9 cellular contexts compared by ENCODE assay signal in genomic region chr5:956941-957729, GRCh38.
DNase-seq lines count a peak whose midpoint lies in the region; ATAC-seq and TF ChIP-seq lines count a peak whose summit lies in the region.
"Had no signal": no experiment of that assay in that cellular context is flagged by ENCODE, and none has a peak within 500 bp of the region (broad histone marks: within the 10 kb centered on the region; RNA-seq: fewer than 3 reads in every experiment).

No MANE protein-coding gene starts in this region.

- TF ChIP-seq CTCF in AG10803 (conservative IDR thresholded peaks at IDR 0.05; ENCODE audit: low read length) = peak; percentile 54

- no peak overlapping the region for H3K27ac ChIP-seq in substantia nigra (ENCODE audit: low read depth, low read length, poor library complexity, severe bottlenecking)
- H3K27ac ChIP-seq: neutrophil had no signal

- DNase-seq in AG10803 (ENCODE audit: low read depth) (peak; percentile 94), fibroblast of the conjunctiva (ENCODE audit: low read depth) (peak; percentile 12), retina (peak; percentile 75), substantia nigra (lab: John Stamatoyannopoulos, UW) (no peak)
- DNase-seq in activated CD4-positive, CD25-positive, alpha-beta regulatory T cell treated with anti-CD3 and anti-CD28 coated beads, Interleukin-2, amount 50 U/mL, for 72 hours = peak; percentile 55

- H3K4me3 ChIP-seq in AG10803 (ENCODE audit: low read length) = no peak overlapping the region; the same call in 1 of the 2 replicates

- ATAC-seq in GM19035 (IDR thresholded peaks at IDR 0.05; ENCODE audit: unreplicated experiment) = peak; percentile 65
- peak; percentile 68 for ATAC-seq in HG03342 (IDR thresholded peaks at IDR 0.05; ENCODE audit: unreplicated experiment)
- no peak for ATAC-seq in GM19328 (IDR thresholded peaks at IDR 0.05; ENCODE audit: unreplicated experiment)

Comparison
In these comparisons a context has a peak if more than half of its experiments do, and no peak if none do; other contexts are left out.
1. DNase-seq: peak in AG10803 (single experiment), activated CD4-positive, CD25-positive, alpha-beta regulatory T cell treated with anti-CD3 and anti-CD28 coated beads, Interleukin-2, amount 50 U/mL, for 72 hours (single experiment), fibroblast of the conjunctiva (single experiment) and retina (single experiment); none in substantia nigra (0 of 49).